Comparison of ENCODE assay signal across 1 cellular context in genomic region chr7:140403878-140404564, GRCh38.
TF ChIP-seq lines count a peak whose summit lies in the region.

Gene RAB19, plus strand, starts transcription at chr7:140404058. Its CDS starts 3,589 bp downstream, at chr7:140407647.

TF ChIP-seq in HEK293, 187 proteins besides CTCF, POLR2A, EP300 and RAD21 (continued from another document):
- TF ChIP-seq YY1 (tag by site-specific recombination; IDR thresholded peaks at IDR 0.05) (no peak), ZBTB21 (tag by site-specific recombination; IDR thresholded peaks at IDR 0.05) (no peak)
